ENCODE assay signal across 8 cellular contexts in the genomic region with DNA sequence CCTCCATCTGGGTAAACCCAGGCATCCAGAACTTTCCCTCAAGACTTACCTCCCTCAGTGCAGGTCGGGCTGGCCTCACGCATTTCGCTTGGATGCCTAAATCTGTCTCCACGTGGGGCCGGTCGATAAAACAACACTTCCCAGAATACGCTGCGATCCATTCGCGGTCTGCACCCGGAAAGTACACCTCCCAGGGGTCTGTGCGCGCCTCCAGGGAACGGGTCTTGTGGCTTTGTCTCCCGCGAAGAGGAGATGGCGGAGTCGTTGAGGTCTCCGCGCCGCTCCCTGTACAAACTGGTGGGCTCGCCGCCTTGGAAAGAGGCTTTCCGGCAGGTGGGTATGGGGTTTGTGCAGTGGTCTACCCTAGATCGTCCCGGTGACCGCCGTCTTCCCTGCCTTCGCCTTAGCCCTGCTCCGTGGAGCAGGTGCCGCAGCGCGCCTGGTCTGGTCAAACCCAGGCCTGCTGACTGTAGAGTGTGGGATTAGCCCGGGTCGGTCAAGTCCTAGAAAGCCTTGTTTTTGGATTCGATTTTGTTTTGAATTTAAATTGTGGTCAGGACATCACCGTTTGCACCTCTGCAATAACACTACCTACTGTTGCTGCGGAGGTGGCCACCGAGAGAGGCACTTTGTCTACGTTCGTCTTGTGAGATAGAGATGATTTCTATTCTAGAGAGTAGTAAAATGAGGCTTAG. TPM values are rescaled to one million over a fixed set of nuclear protein-coding genes. Genes with fewer than 3 reads are reported as not detected.
DNase-seq lines count a peak whose midpoint lies in the region; ATAC-seq and TF ChIP-seq lines count a peak whose summit lies in the region.

A gene with protein sequence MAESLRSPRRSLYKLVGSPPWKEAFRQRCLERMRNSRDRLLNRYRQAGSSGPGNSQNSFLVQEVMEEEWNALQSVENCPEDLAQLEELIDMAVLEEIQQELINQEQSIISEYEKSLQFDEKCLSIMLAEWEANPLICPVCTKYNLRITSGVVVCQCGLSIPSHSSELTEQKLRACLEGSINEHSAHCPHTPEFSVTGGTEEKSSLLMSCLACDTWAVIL (plus strand): TSS at position 224 of the 695 bp plus-strand sequence. CDS start 29 bp downstream, at position 253.

- H3K79me2 ChIP-seq in GM23338 (replicated peaks; ENCODE audit: insufficient read depth): peaks cover 84% of the 10 kb centered on the region

- peaks cover 24% of the 10 kb centered on the region for H4K20me1 ChIP-seq in GM23338 (replicated peaks; ENCODE audit: insufficient read depth)

- H3K9me3 Mint-ChIP-seq in GM23338: no peaks in the 10 kb centered on the region

- TF ChIP-seq CTCF in GM23338 (conservative IDR thresholded peaks at IDR 0.05; ENCODE audit: low read depth in 2 of 2) (no peak), omental fat pad (IDR thresholded peaks at IDR 0.05) (no peak), thoracic aorta (IDR thresholded peaks at IDR 0.05) (no peak)

- no peaks in the 10 kb centered on the region for H3K27me3 ChIP-seq in GM23338 (ENCODE audit: insufficient read depth)
- H3K27me3 ChIP-seq in thoracic aorta (replicated peaks; ENCODE audit: insufficient read depth): no peaks in the 10 kb centered on the region

- in situ Hi-C loops in G401 (cut with HindIII; ENCODE audit: low sequenced_read_pairs): no loop called here

- H3K27ac ChIP-seq in GM23338 (ENCODE audit: low read depth) (peak within 1 kb of the TSS; percentile 89), thoracic aorta (peak within 1 kb of the TSS; percentile 72 to 85)

- ATAC-seq in GM23338: peak; percentile 85
- peak; percentile 88 for ATAC-seq in omental fat pad (ENCODE audit: low FRiP score)
- ATAC-seq in thoracic aorta (ENCODE audit: insufficient number of reproducible peaks, low FRiP score, low read depth): peak; percentile 66

- peaks cover 51% of the 10 kb centered on the region for H3K36me3 ChIP-seq in GM23338 (ENCODE audit: insufficient read depth)
- H3K36me3 ChIP-seq in thoracic aorta: peaks cover 13% of the 10 kb centered on the region

- no peak for DNase-seq in G401 (ENCODE audit: low spot score)
- DNase-seq in GM23338 (ENCODE audit: low spot score): peak; percentile 92
- peak; percentile 86 for DNase-seq in LoVo (ENCODE audit: low spot score)
- peak; percentile 81 for DNase-seq in SIG-M5 (lab: John Stamatoyannopoulos, UW)
- peak; percentile 77 to 80 (median 79) for DNase-seq in activated naive CD4-positive, alpha-beta T cell (lab: John Stamatoyannopoulos, UW)
- DNase-seq in glomerular endothelial cell (ENCODE audit: extremely low read depth, low read depth, low spot score): peak; percentile 76
- peak; percentile 62 for DNase-seq in omental fat pad (ENCODE audit: low spot score)
- peak; percentile 62 for DNase-seq in thoracic aorta (ENCODE audit: low spot score)

- H3K9me3 ChIP-seq in thoracic aorta: no peaks in the 10 kb centered on the region

- H3K9me2 ChIP-seq in GM23338 (ENCODE audit: insufficient read depth): no peaks in the 10 kb centered on the region

- H3K27me3 Mint-ChIP-seq in GM23338 (ENCODE audit: insufficient read depth, low read depth, poor library complexity): peaks cover 10% of the 10 kb centered on the region

- peaks cover 71% of the 10 kb centered on the region for H3K36me3 Mint-ChIP-seq in GM23338 (ENCODE audit: low read depth)

- H3K27ac Mint-ChIP-seq in GM23338: peak within 1 kb of the TSS; percentile 99

- peak within 1 kb of the TSS; percentile 86; the same call in 1 of the 2 replicates for H2AFZ ChIP-seq in GM23338

- peaks cover 8% of the 10 kb centered on the region for H3K4me1 ChIP-seq in GM23338 (ENCODE audit: insufficient read depth)
- peaks cover 10 to 34% of the 10 kb centered on the region in 2 donors for H3K4me1 ChIP-seq in thoracic aorta (ENCODE audit: control insufficient read depth in 1 of 2, low read depth in 2 of 2)

- H3K4me3 ChIP-seq in GM23338 (peak within 1 kb of the TSS; percentile 94), thoracic aorta (peak within 1 kb of the TSS; percentile 87)

- peak within 1 kb of the TSS; percentile 98 for H3K4me3 Mint-ChIP-seq in GM23338

- H3K4me1 Mint-ChIP-seq in GM23338: peaks cover 6% of the 10 kb centered on the region

- H3F3A ChIP-seq in GM23338 (replicated peaks; ENCODE audit: low read depth): no peaks in the 10 kb centered on the region

- H3K4me2 ChIP-seq in GM23338: peak within 1 kb of the TSS; percentile 100

TF ChIP-seq in GM23338, 12 proteins besides CTCF, POLR2A, EP300 and RAD21:
- TF ChIP-seq, protein P1, sequence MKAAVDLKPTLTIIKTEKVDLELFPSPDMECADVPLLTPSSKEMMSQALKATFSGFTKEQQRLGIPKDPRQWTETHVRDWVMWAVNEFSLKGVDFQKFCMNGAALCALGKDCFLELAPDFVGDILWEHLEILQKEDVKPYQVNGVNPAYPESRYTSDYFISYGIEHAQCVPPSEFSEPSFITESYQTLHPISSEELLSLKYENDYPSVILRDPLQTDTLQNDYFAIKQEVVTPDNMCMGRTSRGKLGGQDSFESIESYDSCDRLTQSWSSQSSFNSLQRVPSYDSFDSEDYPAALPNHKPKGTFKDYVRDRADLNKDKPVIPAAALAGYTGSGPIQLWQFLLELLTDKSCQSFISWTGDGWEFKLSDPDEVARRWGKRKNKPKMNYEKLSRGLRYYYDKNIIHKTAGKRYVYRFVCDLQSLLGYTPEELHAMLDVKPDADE (IDR thresholded peaks at IDR 0.05): peak; percentile 70; the same call in 1 of the 2 replicates
- TF ChIP-seq EZH2phosphoT487 (IDR thresholded peaks at IDR 0.05; ENCODE audit: unreplicated experiment) (no peak), CREB1 (CRISPR knock-in tag; IDR thresholded peaks at IDR 0.05; ENCODE audit: low read depth) (no peak), POLR2AphosphoS5 (IDR thresholded peaks at IDR 0.05; ENCODE audit: low read depth) (peak; percentile 87)

RNA-seq across cellular contexts. Expression of the gene that starts here (rescaled TPM):
- 61.3 and 65.8 TPM in 2 replicates for total RNA-seq in G401 (2014; rRNA removed; shearing (Covaris generic))
- total RNA-seq in GM23338 (2014; rRNA removed; shearing (Covaris generic)): 69.7 and 88.5 TPM in 2 replicates
- 109 and 115 TPM in 2 replicates for polyA plus RNA-seq in GM23338 (2016; fragmentation: Nextera tagmentation; extraction: Ambion mirVana)
- total RNA-seq in glomerular endothelial cell: 34.3 and 54.5 TPM in 2 replicates
- 10 to 100 TPM; 27.9 to 44.8 (median 30.7) TPM for total RNA-seq in omental fat pad
- total RNA-seq in thoracic aorta: 10 to 100 TPM; 33.1 to 44.5 TPM
